ENCODE assay signal across 8 cellular contexts in genomic region chr7:30321089-30321991, GRCh38. TPM values are rescaled to one million over a fixed set of nuclear protein-coding genes. Genes with fewer than 3 reads are reported as not detected.
DNase-seq lines count a peak whose midpoint lies in the region; ATAC-seq and TF ChIP-seq lines count a peak whose summit lies in the region.

No MANE protein-coding gene starts in this region.

- no peaks in the 10 kb centered on the region for H3K27me3 Mint-ChIP-seq in activated T-cell treated with anti-CD3 and anti-CD28 coated beads, Interleukin-2, amount 50 U/mL, for 24 hours
- H3K27me3 Mint-ChIP-seq in T-helper 2 cell treated with Interferon-gamma antibody and Interleukin-4, amounts not matched to agents 5 μg/mL and 100 μg/mL, for 36 hours (ENCODE audit: low read depth): no peaks in the 10 kb centered on the region

- TF ChIP-seq CTCF in left ventricle myocardium inferior (IDR thresholded peaks at IDR 0.05; ENCODE audit: borderline replicate concordance) (no peak), thyroid gland (IDR thresholded peaks at IDR 0.05) (no peak)

- H3K27me3 ChIP-seq in left ventricle myocardium inferior (ENCODE audit: low read depth) (no peaks in the 10 kb centered on the region), thyroid gland (no peaks in the 10 kb centered on the region)

- ATAC-seq in HG03097 (IDR thresholded peaks at IDR 0.05; ENCODE audit: low FRiP score, unreplicated experiment): no peak

- H3K9me3 ChIP-seq in left ventricle myocardium inferior (replicated peaks) (no peaks in the 10 kb centered on the region), thyroid gland (no peaks in the 10 kb centered on the region)

- H3K4me3 ChIP-seq in left ventricle myocardium inferior (peak overlapping the region; percentile 43), thyroid gland (replicated peaks in 1 of 3) (no peak overlapping the region)

- H3K4me1 Mint-ChIP-seq in activated T-cell treated with anti-CD3 and anti-CD28 coated beads, Interleukin-2, amount 50 U/mL, for 24 hours (ENCODE audit: low read depth): peaks cover 80% of the 10 kb centered on the region
- peaks cover 58% of the 10 kb centered on the region for H3K4me1 Mint-ChIP-seq in T-helper 2 cell treated with Interferon-gamma antibody and Interleukin-4, amounts not matched to agents 5 μg/mL and 100 μg/mL, for 36 hours (ENCODE audit: low read depth)

- peaks cover 37% of the 10 kb centered on the region for H3K4me1 ChIP-seq in left ventricle myocardium inferior
- peaks cover 15 to 20% of the 10 kb centered on the region in 2 donors for H3K4me1 ChIP-seq in thyroid gland

- no peaks in the 10 kb centered on the region for H3K9me3 Mint-ChIP-seq in activated T-cell treated with anti-CD3 and anti-CD28 coated beads, Interleukin-2, amount 50 U/mL, for 24 hours
- H3K9me3 Mint-ChIP-seq in T-helper 2 cell treated with Interferon-gamma antibody and Interleukin-4, amounts not matched to agents 5 μg/mL and 100 μg/mL, for 36 hours: peaks cover 3% of the 10 kb centered on the region

- TF ChIP-seq POLR2A in thyroid gland (IDR thresholded peaks at IDR 0.05): no peak

- H3K36me3 Mint-ChIP-seq in activated T-cell treated with anti-CD3 and anti-CD28 coated beads, Interleukin-2, amount 50 U/mL, for 24 hours (ENCODE audit: low read depth): peaks cover 12% of the 10 kb centered on the region
- H3K36me3 Mint-ChIP-seq in T-helper 2 cell treated with Interferon-gamma antibody and Interleukin-4, amounts not matched to agents 5 μg/mL and 100 μg/mL, for 36 hours (ENCODE audit: low read depth): peaks cover 16% of the 10 kb centered on the region

- H3K36me3 ChIP-seq in left ventricle myocardium inferior: peaks cover 7% of the 10 kb centered on the region
- H3K36me3 ChIP-seq in thyroid gland: no peaks in the 10 kb centered on the region

- intact Hi-C loops in left ventricle myocardium inferior (cut with micrococcal nuclease): no loop called here
- intact Hi-C loops in thyroid gland (cut with DNase I): no loop called here

- 44 to 54% methylated on average over 8 of the region's 8 CpGs for WGBS in thyroid gland, 2 donors

- H3K27ac ChIP-seq in left ventricle myocardium inferior (replicated peaks): peak overlapping the region; percentile 12
- peak overlapping the region; percentile 11 to 54 (median 43) for H3K27ac ChIP-seq in thyroid gland

- H3K4me3 Mint-ChIP-seq in activated T-cell treated with anti-CD3 and anti-CD28 coated beads, Interleukin-2, amount 50 U/mL, for 24 hours: peak overlapping the region; percentile 78
- peak overlapping the region; percentile 73 for H3K4me3 Mint-ChIP-seq in T-helper 2 cell treated with Interferon-gamma antibody and Interleukin-4, amounts not matched to agents 5 μg/mL and 100 μg/mL, for 36 hours

- DNase-seq in activated T-cell treated with anti-CD3 and anti-CD28 coated beads, Interleukin-2, amount 50 U/mL, for 24 hours: no peak
- no peak for DNase-seq in activated T-cell treated with anti-CD3 and anti-CD28 coated beads, Interleukin-2, amount 50 U/mL, for 1 hour
- DNase-seq in T-helper 2 cell treated with Interferon-gamma antibody and Interleukin-4, amounts not matched to agents 5 μg/mL and 100 μg/mL, for 36 hours (ENCODE audit: low spot score): no peak
- DNase-seq in left ventricle myocardium inferior (no peak), thyroid gland (no peak), LoVo (ENCODE audit: low spot score) (no peak), NCI-H2029 treated with DMSO at 0.1 percent for 48 hours (lab: John Stamatoyannopoulos, UW) (no peak)

- H3K27ac Mint-ChIP-seq in activated T-cell treated with anti-CD3 and anti-CD28 coated beads, Interleukin-2, amount 50 U/mL, for 24 hours: peak overlapping the region; percentile 95
- peak overlapping the region; percentile 93 for H3K27ac Mint-ChIP-seq in T-helper 2 cell treated with Interferon-gamma antibody and Interleukin-4, amounts not matched to agents 5 μg/mL and 100 μg/mL, for 36 hours

RNA-seq across cellular contexts. Expression of gene ZNRF2, which starts 36.9 kb away (rescaled TPM):
- 10.9 TPM for total RNA-seq in left ventricle myocardium inferior
- 10 to 100 TPM; 44.2 to 57.4 (median 48.0) TPM for total RNA-seq in thyroid gland
